ENCODE assay signal across 8 cellular contexts in the genomic region with DNA sequence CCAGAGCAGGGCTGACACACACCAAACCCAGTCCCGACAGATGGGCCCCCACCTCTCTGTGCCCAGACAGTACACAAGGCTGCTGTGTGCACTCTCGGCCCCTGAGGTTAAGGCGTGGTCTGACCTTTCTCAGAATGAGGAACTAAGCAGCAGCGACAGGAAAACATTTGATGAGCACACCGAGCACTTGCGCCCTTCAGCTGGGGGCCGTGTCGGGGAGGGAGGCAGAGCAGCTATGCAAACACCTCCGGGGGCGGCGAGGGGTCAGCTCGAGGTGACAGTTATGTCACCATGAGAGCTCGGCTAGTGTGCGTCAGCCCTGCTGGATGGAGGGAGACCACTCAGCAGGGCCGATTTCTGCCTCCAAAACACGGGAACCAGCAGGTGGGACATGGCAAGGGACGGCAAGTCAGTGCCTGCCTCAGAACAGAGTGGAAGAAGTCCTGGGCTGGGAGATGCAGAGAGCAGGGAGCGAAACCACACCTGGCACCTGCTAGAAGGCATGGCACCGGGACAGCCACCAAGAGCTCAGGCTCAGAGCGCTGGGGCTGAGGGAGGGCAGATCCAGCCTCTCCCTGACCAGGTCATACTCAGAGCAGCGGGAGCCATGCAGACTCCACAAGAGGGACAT. TPM values are rescaled to one million over a fixed set of nuclear protein-coding genes. Genes with fewer than 3 reads are reported as not detected.
DNase-seq lines count a peak whose midpoint lies in the region; ATAC-seq and TF ChIP-seq lines count a peak whose summit lies in the region.

No MANE protein-coding gene starts in this region.

- no peaks in the 10 kb centered on the region for H3K27me3 ChIP-seq in CD8-positive, alpha-beta T cell (ENCODE audit: insufficient read depth, low read length)
- H3K27me3 ChIP-seq in heart right ventricle (no peaks in the 10 kb centered on the region), thymus (ENCODE audit: control insufficient read depth, insufficient read depth) (no peaks in the 10 kb centered on the region)

- no peaks in the 10 kb centered on the region for H3K36me3 ChIP-seq in CD8-positive, alpha-beta T cell (ENCODE audit: insufficient read depth, low read length)
- H3K36me3 ChIP-seq in heart right ventricle, result peaks cover 0 to 68% (median 0%) of the 10 kb centered on the region in 9 donors
- H3K36me3 ChIP-seq in thymus (ENCODE audit: control insufficient read depth, insufficient read depth), result no peaks in the 10 kb centered on the region

- WGBS in heart right ventricle, 2 donors, result 54 to 67% methylated on average over 21 of the region's 21 CpGs
- 12% methylated on average over 21 of the region's 21 CpGs for WGBS in thymus

- H3K9me3 ChIP-seq in CD8-positive, alpha-beta T cell (ENCODE audit: low read length), result no peaks in the 10 kb centered on the region
- H3K9me3 ChIP-seq in heart right ventricle (no peaks in the 10 kb centered on the region), thymus (ENCODE audit: control insufficient read depth) (no peaks in the 10 kb centered on the region)

- ATAC-seq in CD8-positive, alpha-beta T cell, result peak; percentile 70
- ATAC-seq in GM19035 (IDR thresholded peaks at IDR 0.05; ENCODE audit: unreplicated experiment) (peak; percentile 99), HG03097 (IDR thresholded peaks at IDR 0.05; ENCODE audit: low FRiP score, unreplicated experiment) (peak; percentile 94), heart right ventricle (peak in 7 of 8 donors; percentile 22 to 59 (median 33))

- peaks cover 4% of the 10 kb centered on the region for H3K27me3 Mint-ChIP-seq in CD8-positive, alpha-beta T cell (ENCODE audit: low read depth)

- CTCF ChIA-PET in CD8-positive, alpha-beta T cell (lab: Charles Lee), result no interaction called here

- H3K4me1 ChIP-seq in CD8-positive, alpha-beta T cell (ENCODE audit: insufficient read depth, low read length), result peaks cover 7% of the 10 kb centered on the region
- H3K4me1 ChIP-seq in heart right ventricle, result peaks cover 0 to 72% (median 8%) of the 10 kb centered on the region in 9 donors
- H3K4me1 ChIP-seq in thymus (ENCODE audit: control insufficient read depth, insufficient read depth, low read length), result peaks cover 6% of the 10 kb centered on the region

- TF ChIP-seq CTCF in CD8-positive, alpha-beta T cell (IDR thresholded peaks at IDR 0.05), result no peak
- TF ChIP-seq CTCF in heart right ventricle (IDR thresholded peaks at IDR 0.05), result no peak

- no peaks in the 10 kb centered on the region for H3K9me3 Mint-ChIP-seq in CD8-positive, alpha-beta T cell

- peaks cover 12% of the 10 kb centered on the region for H3K4me1 Mint-ChIP-seq in CD8-positive, alpha-beta T cell (ENCODE audit: low read depth)

- H3K4me3 Mint-ChIP-seq in CD8-positive, alpha-beta T cell, result peak overlapping the region; percentile 33

- H3K27ac Mint-ChIP-seq in CD8-positive, alpha-beta T cell, result peak overlapping the region; percentile 11

- intact Hi-C loops in CD8-positive, alpha-beta T cell (cut with DNase I, micrococcal nuclease), result no loop called here
- intact Hi-C loops in heart right ventricle (cut with DNase I), result loop anchor here in 1 of 10 donors (10.0 kb wide), 1 partner anchor 229 kb away; no protein-coding TSS in a partner anchor

- peak in 2 of 7 experiments; percentile 11 to 30 for DNase-seq in CD8-positive, alpha-beta T cell
- peak; percentile 21 for DNase-seq in SHP77 treated with DMSO at 0.1 percent for 48 hours (lab: John Stamatoyannopoulos, UW)
- DNase-seq in heart right ventricle, result peak in 1 of 2 donors; percentile 27
- DNase-seq in NCI-H446 treated with DMSO at 0.1 percent for 48 hours (lab: John Stamatoyannopoulos, UW), result no peak
- no peak for DNase-seq in A172 (ENCODE audit: low spot score)

- no peaks in the 10 kb centered on the region for H3K36me3 Mint-ChIP-seq in CD8-positive, alpha-beta T cell

- POLR2A ChIA-PET in CD8-positive, alpha-beta T cell (lab: Charles Lee), result no interaction called here

- no peak overlapping the region for H3K27ac ChIP-seq in CD8-positive, alpha-beta T cell (ENCODE audit: low read depth, low read length)
- H3K27ac ChIP-seq in heart right ventricle (peak overlapping the region in 1 of 10 donors; percentile 81), thymus (ENCODE audit: low read depth) (peak overlapping the region; percentile 62)

- no peak overlapping the region for H3K4me3 ChIP-seq in CD8-positive, alpha-beta T cell (ENCODE audit: low read depth, low read length)
- H3K4me3 ChIP-seq in heart right ventricle, result no peak overlapping the region
- H3K4me3 ChIP-seq in thymus (ENCODE audit: low read length), result no peak overlapping the region

RNA-seq across cellular contexts. Expression of gene CHST15, which starts 57.4 kb away (rescaled TPM):
- under 1 TPM; 0.19 to 0.33 TPM for total RNA-seq in CD8-positive, alpha-beta T cell
- 10 to 100 TPM in 1 of 10 donors, 1 to 10 TPM in 9; 3.8 to 16.7 (median 5.1) TPM for total RNA-seq in heart right ventricle
- polyA plus RNA-seq in heart right ventricle, result 1 to 10 TPM; 1.3 to 2.3 TPM
- polyA plus RNA-seq in thymus, result 7.7 TPM
- total RNA-seq in A172 (2014; rRNA removed; shearing (Covaris generic)), result 2.4 and 2.5 TPM in 2 replicates

Comparison
In these comparisons a context has a peak if more than half of its experiments do, and no peak if none do; other contexts are left out.
1. ATAC-seq: peak in every context shown above with its lines; median percentile 99 in GM19035; 94 in HG03097; 70 in CD8-positive, alpha-beta T cell; 33 in heart right ventricle.